ENCODE assay signal across 1 cellular context in the genomic region with DNA sequence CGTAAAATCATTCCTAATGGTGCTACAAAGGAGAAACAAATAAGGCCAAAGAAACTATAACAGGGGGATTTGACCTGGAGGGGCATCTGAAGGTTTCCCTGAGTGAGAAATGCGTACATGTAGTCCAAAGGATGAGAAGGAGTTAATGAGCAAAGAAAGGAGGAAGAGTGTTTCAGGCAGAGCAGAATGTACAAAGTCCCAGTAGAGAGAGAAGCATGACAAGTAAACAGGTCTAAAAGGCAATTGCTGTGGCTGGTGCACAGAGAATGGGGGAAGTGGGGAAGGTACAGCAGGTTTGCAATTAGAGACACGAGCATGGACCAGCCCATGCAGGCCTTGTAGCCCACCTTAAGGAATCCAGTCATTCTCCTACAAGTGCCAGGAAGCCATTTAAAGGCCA.
TF ChIP-seq lines count a peak whose summit lies in the region.

No MANE protein-coding gene starts in this region.

TF ChIP-seq in WTC11, 78 proteins besides CTCF, POLR2A, EP300 and RAD21 (continued from another document):
- no peak for TF ChIP-seq SMAD3 (CRISPR knock-in tag; IDR thresholded peaks at IDR 0.05; ENCODE audit: borderline replicate concordance)
- TF ChIP-seq, protein P1, sequence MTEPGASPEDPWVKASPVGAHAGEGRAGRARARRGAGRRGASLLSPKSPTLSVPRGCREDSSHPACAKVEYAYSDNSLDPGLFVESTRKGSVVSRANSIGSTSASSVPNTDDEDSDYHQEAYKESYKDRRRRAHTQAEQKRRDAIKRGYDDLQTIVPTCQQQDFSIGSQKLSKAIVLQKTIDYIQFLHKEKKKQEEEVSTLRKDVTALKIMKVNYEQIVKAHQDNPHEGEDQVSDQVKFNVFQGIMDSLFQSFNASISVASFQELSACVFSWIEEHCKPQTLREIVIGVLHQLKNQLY (CRISPR knock-in tag; IDR thresholded peaks at IDR 0.05), result no peak
